ENCODE assay signal across 8 cellular contexts in genomic region chr16:70987019-70987715, GRCh38.
A peak's percentile ranks its signal among the peaks of the same experiment; 100 is the strongest.
DNase-seq lines count a peak whose midpoint lies in the region; ATAC-seq, FAIRE-seq and TF ChIP-seq lines count a peak whose summit lies in the region.
"Not testable (repeated sequence)": the region's sequence is repeated elsewhere in the genome, so short reads cannot be mapped to it uniquely, and the experiment has no call there.

No MANE protein-coding gene starts in this region.

- not testable (repeated sequence) for H3K4ac ChIP-seq in IMR-90 (ENCODE audit: low read depth, low read length)

- not testable (repeated sequence) for TF ChIP-seq POLR2A in HCT116 (IDR thresholded peaks at IDR 0.05; ENCODE audit: borderline replicate concordance, extremely low read depth, insufficient read depth, insufficient read length); IMR-90 (IDR thresholded peaks at IDR 0.05; ENCODE audit: low read depth, low read length)

- CTCF ChIA-PET in HCT116 (lab: Charles Lee); IMR-90 (lab: Yijun Ruan, JAX); PC-9 (lab: Charles Lee); naive thymus-derived CD4-positive, alpha-beta T cell (lab: Charles Lee): not testable (repeated sequence)

- TF ChIP-seq CTCF in HCT116 (IDR thresholded peaks at IDR 0.05 in 2 of 3, conservative IDR thresholded peaks at IDR 0.05 in 1 of 3; ENCODE audit: borderline replicate concordance in 1 of 3, insufficient read depth in 1 of 3, low read depth in 2 of 3, low read length in 2 of 3); IMR-90 (conservative IDR thresholded peaks at IDR 0.05; ENCODE audit: low read depth, low read length); PC-9 (conservative IDR thresholded peaks at IDR 0.05); bronchial epithelial cell (IDR thresholded peaks at IDR 0.05; ENCODE audit: insufficient read depth, low read length, severe bottlenecking); keratinocyte (optimal IDR thresholded peaks at IDR 0.05 in 1 of 3, IDR thresholded peaks at IDR 0.05 in 1 of 3, conservative IDR thresholded peaks at IDR 0.05 in 1 of 3; ENCODE audit: extremely low read depth in 1 of 3, insufficient read depth in 2 of 3, low read length in 3 of 3): not testable (repeated sequence)

- not testable (repeated sequence) for H3K36me3 Mint-ChIP-seq in naive thymus-derived CD4-positive, alpha-beta T cell

- H2AK5ac ChIP-seq in IMR-90 (ENCODE audit: low read depth, low read length): not testable (repeated sequence)

- H3K23ac ChIP-seq in IMR-90 (ENCODE audit: low read depth, low read length): not testable (repeated sequence)

- H3K4me1 ChIP-seq in HCT116 (ENCODE audit: control insufficient read depth in 1 of 2, insufficient read depth in 2 of 2, low read length in 2 of 2); IMR-90 (ENCODE audit: control insufficient read depth, insufficient read depth, low read length); PC-9 (replicated peaks; ENCODE audit: insufficient read depth); keratinocyte (ENCODE audit: control insufficient read depth, extremely low read depth, insufficient read depth, low read length); naive thymus-derived CD4-positive, alpha-beta T cell (ENCODE audit: control insufficient read depth in 2 of 2, insufficient read depth in 2 of 2, low read length in 2 of 2): not testable (repeated sequence)

- H3K27me3 ChIP-seq in HCT116 (ENCODE audit: insufficient read depth, low read length); IMR-90 (ENCODE audit: control insufficient read depth, insufficient read depth, low read length); PC-9 (ENCODE audit: insufficient read depth, low read depth); bronchial epithelial cell (ENCODE audit: control insufficient read depth, insufficient read depth, low read length); keratinocyte (ENCODE audit: control insufficient read depth, extremely low read depth, insufficient read depth, low read length); naive thymus-derived CD4-positive, alpha-beta T cell (ENCODE audit: control insufficient read depth in 2 of 2, insufficient read depth in 2 of 2, low read length in 2 of 2): not testable (repeated sequence)

- not testable (repeated sequence) for H3K56ac ChIP-seq in IMR-90 (ENCODE audit: extremely low read depth, insufficient read depth, low read length)

- not testable (repeated sequence) for H3K27ac ChIP-seq in HCT116 (ENCODE audit: low read depth, low read length); IMR-90 (ENCODE audit: insufficient read depth, low read length); keratinocyte (ENCODE audit: control insufficient read depth, insufficient read depth, low read length); naive thymus-derived CD4-positive, alpha-beta T cell (ENCODE audit: low read depth, low read length)
- H3K27ac ChIP-seq in PC-9: 0 out of 2 replicates have a peak overlapping the region, but pooled peaks have one; percentile 44

- H3K18ac ChIP-seq in IMR-90 (ENCODE audit: low read depth, low read length): not testable (repeated sequence)

- H4K20me1 ChIP-seq in HCT116 (ENCODE audit: insufficient read depth); IMR-90 (ENCODE audit: insufficient read depth, low read length); PC-9 (ENCODE audit: insufficient read depth); keratinocyte (ENCODE audit: control insufficient read depth, extremely low read depth, insufficient read depth, low read length): not testable (repeated sequence)

- not testable (repeated sequence) for BruUV-seq in HCT116 (replicated peaks; lab: Mats Ljungman, UMichigan); IMR-90 (replicated peaks; lab: Mats Ljungman, UMichigan); PC-9 (replicated peaks; lab: Mats Ljungman, UMichigan)

- not testable (repeated sequence) for H3K79me1 ChIP-seq in IMR-90 (ENCODE audit: low read depth in 1 of 2, low read length in 2 of 2)

- H2AFZ ChIP-seq in HCT116 (ENCODE audit: low read depth, low read length, poor library complexity, severe bottlenecking); IMR-90 (replicated peaks; ENCODE audit: low read length, poor library complexity); PC-9; keratinocyte (ENCODE audit: control insufficient read depth, low read length): not testable (repeated sequence)

- not testable (repeated sequence) for H3K14ac ChIP-seq in IMR-90 (replicated peaks; ENCODE audit: low read depth, low read length)

- not testable (repeated sequence) for H3K9me2 ChIP-seq in HCT116 (ENCODE audit: insufficient read depth); PC-9 (ENCODE audit: insufficient read depth)

- POLR2A ChIA-PET in HCT116 (lab: Charles Lee); IMR-90 (lab: Charles Lee; ENCODE audit: unreplicated experiment); PC-9 (lab: Charles Lee; ENCODE audit: unreplicated experiment); naive thymus-derived CD4-positive, alpha-beta T cell (lab: Charles Lee): not testable (repeated sequence)

- H2BK15ac ChIP-seq in IMR-90 (ENCODE audit: low read depth, low read length): not testable (repeated sequence)

- not testable (repeated sequence) for H3K36me3 ChIP-seq in HCT116 (ENCODE audit: control insufficient read depth in 1 of 2, insufficient read depth in 2 of 2, low read length in 2 of 2); IMR-90 (ENCODE audit: control insufficient read depth, insufficient read depth, low read length); PC-9 (ENCODE audit: low read depth); bronchial epithelial cell (ENCODE audit: control insufficient read depth, insufficient read depth, low read length); keratinocyte (ENCODE audit: control insufficient read depth in 2 of 2, extremely low read depth in 1 of 2, insufficient read depth in 2 of 2, low read length in 2 of 2); naive thymus-derived CD4-positive, alpha-beta T cell (ENCODE audit: control insufficient read depth in 2 of 3, insufficient read depth in 3 of 3, low read length in 3 of 3)

- H3K4me3 ChIP-seq in HCT116 (replicated peaks in 1 of 2; ENCODE audit: low read depth in 1 of 2, low read length in 2 of 2); IMR-90 (ENCODE audit: insufficient read depth, low read depth, low read length); PC-9; bronchial epithelial cell (ENCODE audit: low read depth, low read length); keratinocyte (ENCODE audit: control insufficient read depth in 2 of 3, extremely low read depth in 1 of 3, insufficient read depth in 2 of 3, low read depth in 1 of 3, low read length in 3 of 3); naive thymus-derived CD4-positive, alpha-beta T cell (ENCODE audit: low read length): not testable (repeated sequence)

- FAIRE-seq in bronchial epithelial cell (lab: Jason Lieb, UNC): peak; percentile 96
- FAIRE-seq in keratinocyte (lab: Jason Lieb, UNC): peak; percentile 86
- FAIRE-seq in urothelium cell line (lab: Jason Lieb, UNC): peak; percentile 84

- H3F3A ChIP-seq in PC-9 (ENCODE audit: insufficient read depth, low read depth): not testable (repeated sequence)

- H3K9me3 Mint-ChIP-seq in naive thymus-derived CD4-positive, alpha-beta T cell: not testable (repeated sequence)

- in situ Hi-C loops in IMR-90 (cut with MboI; ENCODE audit: low sequenced_read_pairs): not testable (repeated sequence)

- H4K8ac ChIP-seq in IMR-90 (ENCODE audit: low read depth in 2 of 2, low read length in 2 of 2): not testable (repeated sequence)

- dilution Hi-C loops in IMR-90 (cut with HindIII; ENCODE audit: low sequenced_read_pairs, unreplicated experiment); keratinocyte (cut with MboI; ENCODE audit: extremely low pct_ligation_motif_present, low sequenced_read_pairs): not testable (repeated sequence)

- RAD21 ChIA-PET in HCT116 (lab: Charles Lee; ENCODE audit: low non-redundant PET in 1 of 2, low total read pairs in 2 of 2, uncharacterized antibody in 2 of 2, unreplicated experiment in 2 of 2): not testable (repeated sequence)

- no CpG with 5 or more reads among the region's 9 CpGs for WGBS in IMR-90 (ENCODE audit: extremely low coverage in 2 of 2, insufficient read length in 1 of 2), 2 experiments

- H3K9ac ChIP-seq in HCT116 (ENCODE audit: low read length); IMR-90 (ENCODE audit: low read depth, low read length); keratinocyte (ENCODE audit: control insufficient read depth, extremely low read depth, insufficient read depth, low read length): not testable (repeated sequence)

- not testable (repeated sequence) for H2AK9ac ChIP-seq in IMR-90 (replicated peaks; ENCODE audit: low read depth, low read length, poor library complexity)

- H3K4me3 Mint-ChIP-seq in naive thymus-derived CD4-positive, alpha-beta T cell: not testable (repeated sequence)

- not testable (repeated sequence) for H2BK5ac ChIP-seq in IMR-90 (ENCODE audit: low read depth, low read length, poor library complexity, severe bottlenecking)

- not testable (repeated sequence) for TF ChIP-seq RAD21 in HCT116 (IDR thresholded peaks at IDR 0.05; ENCODE audit: low read depth); IMR-90 (IDR thresholded peaks at IDR 0.05; ENCODE audit: low read length)

- H3K9me1 ChIP-seq in IMR-90 (ENCODE audit: insufficient read depth, low read length); keratinocyte (ENCODE audit: control insufficient read depth, extremely low read depth, insufficient read depth, low read length): not testable (repeated sequence)

- H3K27ac Mint-ChIP-seq in naive thymus-derived CD4-positive, alpha-beta T cell: not testable (repeated sequence)

- ATAC-seq in HCT116: peak; percentile 61
- peak; percentile 61; the same call in 1 of the 2 replicates for ATAC-seq in IMR-90 (ENCODE audit: low read depth)
- ATAC-seq in SK-N-SH treated with all-trans-retinoic acid at 6 μM for 48 hours: peak; percentile 70
- peak; percentile 32 for ATAC-seq in naive thymus-derived CD4-positive, alpha-beta T cell

- not testable (repeated sequence) for H2BK120ac ChIP-seq in IMR-90 (ENCODE audit: low read depth, low read length)

- intact Hi-C loops in HCT116 (cut with micrococcal nuclease); IMR-90 (cut with micrococcal nuclease); PC-9 (cut with micrococcal nuclease; ENCODE audit: unreplicated experiment); naive thymus-derived CD4-positive, alpha-beta T cell (cut with micrococcal nuclease): not testable (repeated sequence)

- H4K5ac ChIP-seq in IMR-90 (ENCODE audit: low read depth, low read length): not testable (repeated sequence)

- H3K79me2 ChIP-seq in HCT116 (ENCODE audit: insufficient read depth, low read length); PC-9 (ENCODE audit: low read depth); keratinocyte (ENCODE audit: control insufficient read depth, insufficient read depth, low read length): not testable (repeated sequence)

- H3K4me1 Mint-ChIP-seq in naive thymus-derived CD4-positive, alpha-beta T cell: not testable (repeated sequence)

- DNase-seq in HCT116 (ENCODE audit: low read depth, low spot score); IMR-90; bronchial epithelial cell (ENCODE audit: low read depth); keratinocyte (ENCODE audit: low read depth, low spot score); naive thymus-derived CD4-positive, alpha-beta T cell; urothelium cell line (ENCODE audit: low spot score): not testable (repeated sequence)
- peak in 1 of 2 experiments; percentile 18 for DNase-seq in PC-9

- H3K4me2 ChIP-seq in HCT116 (ENCODE audit: low read length); IMR-90 (ENCODE audit: low read depth, low read length); PC-9; keratinocyte (ENCODE audit: control insufficient read depth, extremely low read depth, insufficient read depth, low read depth, low read length): not testable (repeated sequence)

- not testable (repeated sequence) for H4K91ac ChIP-seq in IMR-90 (ENCODE audit: insufficient read depth, low read depth, low read length)

- H2BK20ac ChIP-seq in IMR-90 (ENCODE audit: low read depth, low read length): not testable (repeated sequence)

- not testable (repeated sequence) for H3K27me3 Mint-ChIP-seq in naive thymus-derived CD4-positive, alpha-beta T cell

- not testable (repeated sequence) for H3K9me3 ChIP-seq in HCT116 (ENCODE audit: control insufficient read depth in 1 of 2, insufficient read depth in 1 of 2, low read depth in 1 of 2, low read length in 2 of 2); IMR-90 (ENCODE audit: control insufficient read depth, insufficient read depth, low read length); PC-9 (ENCODE audit: insufficient read depth, low read depth); keratinocyte (ENCODE audit: control insufficient read depth, low read depth, low read length); naive thymus-derived CD4-positive, alpha-beta T cell (ENCODE audit: control insufficient read depth in 2 of 3, low read length in 3 of 3)
